Comparison of ENCODE assay signal across 8 cellular contexts in the genomic region with DNA sequence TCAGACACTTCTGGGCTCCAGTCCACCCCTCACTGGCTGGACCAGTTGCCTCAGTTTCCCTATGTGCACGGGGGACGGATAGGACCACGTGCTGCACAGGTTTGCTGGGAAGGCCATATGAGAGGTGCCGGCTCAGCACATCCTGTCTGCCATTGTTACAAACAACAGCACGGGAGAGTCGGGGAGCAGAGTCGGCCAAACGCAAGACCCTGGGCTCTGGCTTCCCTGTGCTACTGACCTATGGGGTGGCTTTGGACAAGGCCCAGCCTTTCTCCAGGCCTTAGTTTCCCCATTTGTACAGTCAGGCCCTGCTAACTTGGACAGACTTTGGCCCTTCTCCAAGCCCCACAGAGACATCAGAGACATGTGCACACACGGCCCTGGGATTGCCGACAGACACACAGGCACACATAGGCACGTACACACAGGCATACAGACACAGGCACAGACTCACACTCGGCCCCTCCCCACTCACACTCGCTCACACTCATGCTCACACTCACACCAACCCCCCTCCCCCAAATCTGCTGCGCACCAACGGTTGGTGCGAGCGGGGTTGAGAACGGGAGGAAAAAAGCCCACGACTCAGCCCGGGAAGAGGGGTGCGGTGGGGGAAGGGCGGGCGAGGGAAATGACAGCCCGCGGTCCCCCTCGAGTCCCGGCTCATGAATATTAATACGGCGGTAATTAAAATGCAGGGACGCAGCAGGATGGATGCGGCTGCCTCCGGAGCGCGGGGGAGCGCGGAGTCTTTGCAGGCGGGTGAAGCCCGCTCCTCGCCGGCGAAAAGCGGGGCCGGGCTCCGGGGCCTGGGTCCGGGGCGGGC.
DNase-seq lines count a peak whose midpoint lies in the region.

No MANE protein-coding gene starts in this region.

- peaks cover 68% of the 10 kb centered on the region for H3K4me1 Mint-ChIP-seq in activated CD4-positive, alpha-beta memory T cell treated with anti-CD3 and anti-CD28 coated beads for 36 hours (ENCODE audit: low read depth)

- H3K9me3 Mint-ChIP-seq in activated CD4-positive, alpha-beta memory T cell treated with anti-CD3 and anti-CD28 coated beads for 36 hours: no peaks in the 10 kb centered on the region

- H3K4me3 Mint-ChIP-seq in activated CD4-positive, alpha-beta memory T cell treated with anti-CD3 and anti-CD28 coated beads for 36 hours: peak overlapping the region; percentile 85

- CTCF ChIA-PET in activated CD4-positive, alpha-beta memory T cell treated with anti-CD3 and anti-CD28 coated beads for 36 hours (lab: Charles Lee): no interaction called here

- H3K36me3 Mint-ChIP-seq in activated CD4-positive, alpha-beta memory T cell treated with anti-CD3 and anti-CD28 coated beads for 36 hours: peaks cover 22% of the 10 kb centered on the region

- no peaks in the 10 kb centered on the region for H3K27me3 Mint-ChIP-seq in activated CD4-positive, alpha-beta memory T cell treated with anti-CD3 and anti-CD28 coated beads for 36 hours

- intact Hi-C loops in activated CD4-positive, alpha-beta memory T cell treated with anti-CD3 and anti-CD28 coated beads for 36 hours (cut with micrococcal nuclease): loop anchor here (1.0 to 5.0 kb wide), 3 partner anchors 30 to 348 kb away; a partner anchor contains a TSS

- H3K27ac ChIP-seq in epithelial cell of prostate (peak overlapping the region; percentile 92), temporal lobe (ENCODE audit: low read depth, low read length) (peak overlapping the region; percentile 97)

- DNase-seq in NCI-H1105 (lab: John Stamatoyannopoulos, UW) (peak; percentile 17), NCI-H1105 treated with DMSO at 0.1 percent for 48 hours (lab: John Stamatoyannopoulos, UW) (no peak), Kasumi-1 (lab: John Stamatoyannopoulos, UW) (peak; percentile 41 to 53), epithelial cell of prostate (ENCODE audit: low read depth, low spot score) (no peak), myocyte (ENCODE audit: low read depth) (peak; percentile 43), COLO829 (ENCODE audit: low spot score) (no peak)
- DNase-seq in activated CD4-positive, alpha-beta memory T cell treated with anti-CD3 and anti-CD28 coated beads for 36 hours: peak; percentile 58

- POLR2A ChIA-PET in activated CD4-positive, alpha-beta memory T cell treated with anti-CD3 and anti-CD28 coated beads for 36 hours (lab: Charles Lee): interaction anchor here (2.5 kb wide), 1 partner anchor 28 kb away, joined by 17 read pairs; no protein-coding TSS in a partner anchor

- H3K27ac Mint-ChIP-seq in activated CD4-positive, alpha-beta memory T cell treated with anti-CD3 and anti-CD28 coated beads for 36 hours: peak overlapping the region; percentile 97

Comparison
In these comparisons a context has a peak if more than half of its experiments do, and no peak if none do; other contexts are left out.
1. DNase-seq: peak in NCI-H1105 (single experiment), Kasumi-1 (2 of 2), activated CD4-positive, alpha-beta memory T cell treated with anti-CD3 and anti-CD28 coated beads for 36 hours (single experiment) and myocyte (single experiment); none in NCI-H1105 treated with DMSO at 0.1 percent for 48 hours (single experiment), epithelial cell of prostate (single experiment) and COLO829 (single experiment).